In genomic region chr9:33164138-33164809, GRCh38 we compare ENCODE assay signal across 9 cellular contexts. TPM values are rescaled to one million over a fixed set of nuclear protein-coding genes. Genes with fewer than 3 reads are reported as not detected.
DNase-seq lines count a peak whose midpoint lies in the region; ATAC-seq, FAIRE-seq and TF ChIP-seq lines count a peak whose summit lies in the region.
"Had no signal": no experiment of that assay in that cellular context is flagged by ENCODE, and none has a peak within 500 bp of the region (broad histone marks: within the 10 kb centered on the region; RNA-seq: fewer than 3 reads in every experiment).

No MANE protein-coding gene starts in this region.

- no peaks in the 10 kb centered on the region for H3K36me3 Mint-ChIP-seq in IgD-negative memory B cell
- peaks cover 40% of the 10 kb centered on the region for H3K36me3 Mint-ChIP-seq in central memory CD8-positive, alpha-beta T cell (ENCODE audit: insufficient read depth)
- H3K36me3 Mint-ChIP-seq in nephron (ENCODE audit: low read depth), result no peaks in the 10 kb centered on the region

- peaks cover 57% of the 10 kb centered on the region for H3K4me1 ChIP-seq in A549

- peak overlapping the region; percentile 86 for H3K4me3 ChIP-seq in A549

- DNase-seq in A549 (ENCODE audit: low read depth in 1 of 2, low spot score in 1 of 2) (no peak), D721Med (ENCODE audit: insufficient read length, low spot score) (no peak), DMS79 (lab: John Stamatoyannopoulos, UW) (no peak)
- DNase-seq in central memory CD8-positive, alpha-beta T cell (ENCODE audit: low spot score in 2 of 2), result peak in 1 of 2 donors; percentile 44
- no peak for DNase-seq in stimulated activated CD4-positive, alpha-beta T cell treated with anti-CD3 and anti-CD28 coated beads, Interleukin-4, amount 100 ng/mL, for 4 hours

- TF ChIP-seq RAD21 in A549 (conservative IDR thresholded peaks at IDR 0.05 in 1 of 2, IDR thresholded peaks at IDR 0.05 in 1 of 2), result no peak

- H3K27ac Mint-ChIP-seq in IgD-negative memory B cell (peak overlapping the region; percentile 91 to 98 (median 92)), nephron (peak overlapping the region; percentile 80 to 99 (median 86))
- H3K27ac Mint-ChIP-seq in central memory CD8-positive, alpha-beta T cell (ENCODE audit: low read depth), result peak overlapping the region; percentile 93

- CTCF ChIA-PET in A549 (lab: Yijun Ruan, JAX), result interaction anchor here (1.3 to 2.1 kb wide), 4 partner anchors 19 to 83 kb away, joined by 4 to 5 read pairs (median 4); no protein-coding TSS in a partner anchor

- POLR2A ChIA-PET in A549 (lab: Yijun Ruan, JAX), result no interaction called here

- FAIRE-seq in A549 (lab: Jason Lieb, UNC) (no peak), D721Med (lab: Jason Lieb, UNC) (no peak)
- FAIRE-seq: endometrium had no signal

- no peak for TF ChIP-seq CTCF in A549 (IDR thresholded peaks at IDR 0.05)
- no peak for TF ChIP-seq CTCF in nephron (IDR thresholded peaks at IDR 0.05; ENCODE audit: unreplicated experiment in 3 of 3)
- TF ChIP-seq CTCF in D721Med (IDR thresholded peaks at IDR 0.05; ENCODE audit: insufficient read depth, missing control alignments), result no peak

- peak overlapping the region; percentile 95 to 97 for H3K27ac ChIP-seq in A549

- no peaks in the 10 kb centered on the region for H3K27me3 Mint-ChIP-seq in IgD-negative memory B cell
- H3K27me3 Mint-ChIP-seq in central memory CD8-positive, alpha-beta T cell, result no peaks in the 10 kb centered on the region
- no peaks in the 10 kb centered on the region for H3K27me3 Mint-ChIP-seq in nephron (ENCODE audit: low read depth)

- TF ChIP-seq POLR2A in A549 (IDR thresholded peaks at IDR 0.05; ENCODE audit: low read length), result no peak

- H3K4me1 Mint-ChIP-seq in IgD-negative memory B cell, result peaks cover 45 to 61% (median 52%) of the 10 kb centered on the region in 3 donors
- H3K4me1 Mint-ChIP-seq in central memory CD8-positive, alpha-beta T cell, result peaks cover 87% of the 10 kb centered on the region
- peaks cover 73% of the 10 kb centered on the region for H3K4me1 Mint-ChIP-seq in nephron

- peak overlapping the region; percentile 87 for H3K4me2 ChIP-seq in A549

- no peaks in the 10 kb centered on the region for H3K9me3 ChIP-seq in A549

- no peaks in the 10 kb centered on the region for H3K9me3 Mint-ChIP-seq in IgD-negative memory B cell
- no peaks in the 10 kb centered on the region for H3K9me3 Mint-ChIP-seq in central memory CD8-positive, alpha-beta T cell
- no peaks in the 10 kb centered on the region for H3K9me3 Mint-ChIP-seq in nephron

- TF ChIP-seq EP300 in A549 (IDR thresholded peaks at IDR 0.05), result no peak

- ATAC-seq in A549, result no peak
- ATAC-seq in GM18867 (IDR thresholded peaks at IDR 0.05; ENCODE audit: unreplicated experiment), result peak; percentile 14
- ATAC-seq in central memory CD8-positive, alpha-beta T cell (replicated peaks; ENCODE audit: extremely low read depth, poor library complexity, severe bottlenecking), result peak; percentile 24

- H3K4me3 Mint-ChIP-seq in IgD-negative memory B cell (peak overlapping the region; percentile 89 to 97 (median 93)), nephron (peak overlapping the region; percentile 65 to 84 (median 76))
- peak overlapping the region; percentile 85 for H3K4me3 Mint-ChIP-seq in central memory CD8-positive, alpha-beta T cell

- 38% methylated on average over 11 of the region's 11 CpGs for WGBS in A549 (ENCODE audit: missing lambda C conversion rate)

TF ChIP-seq in A549, 52 proteins besides CTCF, POLR2A, EP300 and RAD21:
- TF ChIP-seq ELK1 (IDR thresholded peaks at IDR 0.05; ENCODE audit: low read depth, low read length) (no peak), ZC3H11A (IDR thresholded peaks at IDR 0.05) (no peak), MAFK (IDR thresholded peaks at IDR 0.05; ENCODE audit: partially characterized antibody) (no peak), MAZ (IDR thresholded peaks at IDR 0.05; ENCODE audit: borderline replicate concordance, low read depth, low read length) (0 out of 2 replicates have a peak, but pooled peaks have one; percentile 7), FOXS1 (CRISPR knock-in tag; IDR thresholded peaks at IDR 0.05) (no peak)

RNA-seq across cellular contexts. Expression of gene B4GALT1, which starts 2.9 kb away (rescaled TPM):
- polyA plus RNA-seq in A549 (2011; rRNA removed) (180 and 191 TPM in 2 replicates), A549 (2017; fragmentation: RNase III; extraction: RNeasy Plus Mini Kit Qiagen cat#74134 plus additional on column Dnase treatment) (140 to 182 TPM (median 167 TPM) in 3 replicates), IgD-negative memory B cell (55.1 TPM)
- polyA plus RNA-seq in A549 (2012; cell fraction: cytosol; rRNA removed), result 52.5 and 77.2 TPM in 2 replicates
- polyA plus RNA-seq in A549 (2012; cell fraction: nucleus; rRNA removed), result 58.3 and 75.3 TPM in 2 replicates
- polyA minus RNA-seq in A549 (2011; rRNA and poly(A)+ RNA removed), result 251 and 259 TPM in 2 replicates

Comparison
In these comparisons a context has a peak if more than half of its experiments do, and no peak if none do; other contexts are left out.
1. ATAC-seq: peak in GM18867 (single experiment) and central memory CD8-positive, alpha-beta T cell (single experiment); none in A549 (0 of 2).
2. Peak in every context shown above with its lines, with median percentiles within 50 percentile points of each other: H3K27ac Mint-ChIP-seq and H3K4me3 Mint-ChIP-seq.